12 cellular contexts compared by ENCODE assay signal in genomic region chr1:160781129-160781808, GRCh38. TPM values are rescaled to one million over a fixed set of nuclear protein-coding genes. Genes with fewer than 3 reads are reported as not detected.
DNase-seq lines count a peak whose midpoint lies in the region; ATAC-seq, FAIRE-seq and TF ChIP-seq lines count a peak whose summit lies in the region.
"Had no signal": no experiment of that assay in that cellular context is flagged by ENCODE, and none has a peak within 500 bp of the region (broad histone marks: within the 10 kb centered on the region; RNA-seq: fewer than 3 reads in every experiment).

No MANE protein-coding gene starts in this region.

- TF ChIP-seq RAD21 in GM12878 (IDR thresholded peaks at IDR 0.05; ENCODE audit: insufficient read depth, low read depth, low read length): no peak

- FAIRE-seq in GM12878 (lab: Jason Lieb, UNC): no peak
- FAIRE-seq: astrocyte had no signal

- no peak for TF ChIP-seq CTCF in GM12878 (IDR thresholded peaks at IDR 0.05 in 2 of 3, conservative IDR thresholded peaks at IDR 0.05 in 1 of 3; ENCODE audit: control insufficient read depth in 2 of 3, extremely low read depth in 1 of 3, insufficient read depth in 1 of 3, low read depth in 3 of 3, low read length in 3 of 3)

- H3K27me3 ChIP-seq in BLaER1 treated with 17β-estradiol and CSF1 and Interleukin-3, amounts not matched to agents 10 nM and 100 nM: no peaks in the 10 kb centered on the region
- H3K27me3 ChIP-seq in GM12878 (replicated peaks in 1 of 2; ENCODE audit: control insufficient read depth in 2 of 2, insufficient read depth in 2 of 2, low read length in 1 of 2): no peaks in the 10 kb centered on the region

- H3K27ac Mint-ChIP-seq in IgD-negative memory B cell: peak overlapping the region; percentile 85 to 93 (median 91)

- TF ChIP-seq EP300 in GM12878 (IDR thresholded peaks at IDR 0.05; ENCODE audit: borderline replicate concordance in 1 of 2, control insufficient read depth in 1 of 2, low read depth in 2 of 2, low read length in 2 of 2): no peak

- H3K9ac ChIP-seq in BLaER1 treated with 17β-estradiol and CSF1 and Interleukin-3, amounts not matched to agents 10 nM and 100 nM: peak overlapping the region in 5 of 11 experiments; percentile 20 to 51 (median 39); a peak in 6 of 22 replicates
- H3K9ac ChIP-seq in GM12878 (ENCODE audit: control insufficient read depth, insufficient read depth, low read length): no peak overlapping the region

- no peaks in the 10 kb centered on the region for H4K20me1 ChIP-seq in BLaER1 treated with 17β-estradiol and CSF1 and Interleukin-3, amounts not matched to agents 10 nM and 100 nM
- no peaks in the 10 kb centered on the region for H4K20me1 ChIP-seq in GM12878 (ENCODE audit: control insufficient read depth, insufficient read depth)

- TF ChIP-seq POLR2A in GM12878 (IDR thresholded peaks at IDR 0.05; ENCODE audit: low read depth, low read length): no peak

- no peak overlapping the region for H3K4me3 ChIP-seq in BLaER1 treated with 17β-estradiol and CSF1 and Interleukin-3, amounts not matched to agents 10 nM and 100 nM
- no peak overlapping the region for H3K4me3 ChIP-seq in GM12878

- in situ Hi-C loops in GM12878 (cut with MboI): no loop called here

- H3K36me3 Mint-ChIP-seq in IgD-negative memory B cell: no peaks in the 10 kb centered on the region
- H3K36me3 Mint-ChIP-seq: immature natural killer cell had no signal

- peak overlapping the region in 1 of 4 donors; percentile 75 for H3K4me3 Mint-ChIP-seq in IgD-negative memory B cell

- RAD21 ChIA-PET in GM12878 (lab: Charles Lee; ENCODE audit: unreplicated experiment): interaction anchor here (0.7 to 10.8 kb wide), 26 partner anchors 8 to 316 kb away, joined by 3 to 193 read pairs (median 6); partner anchors contain the start of genes CD244, ITLN2, LY9 and SLAMF7

- no peak overlapping the region for H2AFZ ChIP-seq in GM12878 (ENCODE audit: control insufficient read depth, low read depth, low read length)

- 94% methylated on average over 8 of the region's 8 CpGs for WGBS in GM12878 (ENCODE audit: insufficient coverage, insufficient replicate concordance, low lambda C conversion rate, missing lambda C conversion rate)

- no peaks in the 10 kb centered on the region for H3K79me2 ChIP-seq in GM12878 (ENCODE audit: control insufficient read depth, insufficient read depth, low read length)

- CTCF ChIA-PET in GM12878 (lab: Yijun Ruan, JAX): interaction anchor here (0.6 to 10.9 kb wide), 43 partner anchors 8 to 316 kb away, joined by 3 to 247 read pairs (median 5); partner anchors contain the start of genes CD244, ITLN2, LY9 and SLAMF1

- H3K4me1 ChIP-seq in BLaER1 treated with 17β-estradiol and CSF1 and Interleukin-3, amounts not matched to agents 10 nM and 100 nM: peaks cover 25 to 53% (median 43%) of the 10 kb centered on the region in 10 experiments
- peaks cover 27% of the 10 kb centered on the region for H3K4me1 ChIP-seq in GM12878 (ENCODE audit: control insufficient read depth, insufficient read depth, low read length)

- no peaks in the 10 kb centered on the region for H3K36me3 ChIP-seq in BLaER1 treated with 17β-estradiol and CSF1 and Interleukin-3, amounts not matched to agents 10 nM and 100 nM
- H3K36me3 ChIP-seq in GM12878 (ENCODE audit: control insufficient read depth in 2 of 2, insufficient read depth in 2 of 2, low read length in 1 of 2): no peaks in the 10 kb centered on the region

- peaks cover 24 to 41% (median 41%) of the 10 kb centered on the region in 3 donors for H3K4me1 Mint-ChIP-seq in IgD-negative memory B cell
- H3K4me1 Mint-ChIP-seq: immature natural killer cell had no signal

- DNase-seq in GM12878 (ENCODE audit: low read depth, low spot score) (no peak), mucosa of gallbladder (ENCODE audit: low spot score) (peak; percentile 80), NCI-H1092 (lab: John Stamatoyannopoulos, UW) (no peak), NCI-H2107 treated with DMSO at 0.1 percent for 48 hours (lab: John Stamatoyannopoulos, UW; ENCODE audit: unreplicated experiment) (no peak)
- DNase-seq: immature natural killer cell, NCI-H226 had no signal

- ATAC-seq in GM12878: no peak; the same call in 2 of the 3 replicates
- no peak for ATAC-seq in GM18868 (IDR thresholded peaks at IDR 0.05; ENCODE audit: unreplicated experiment)
- ATAC-seq in GM18517 (IDR thresholded peaks at IDR 0.05; ENCODE audit: unreplicated experiment): no peak

- peak overlapping the region in 9 of 11 experiments; percentile 10 to 75 (median 62); a peak in 15 of 22 replicates for H3K27ac ChIP-seq in BLaER1 treated with 17β-estradiol and CSF1 and Interleukin-3, amounts not matched to agents 10 nM and 100 nM
- H3K27ac ChIP-seq in GM12878 (ENCODE audit: control insufficient read depth, insufficient read depth): peak overlapping the region; percentile 67

- peak overlapping the region; percentile 15 to 66 (median 51) for H3K4me2 ChIP-seq in BLaER1 treated with 17β-estradiol and CSF1 and Interleukin-3, amounts not matched to agents 10 nM and 100 nM
- H3K4me2 ChIP-seq in GM12878 (ENCODE audit: control insufficient read depth, insufficient read depth): no peak overlapping the region; the same call in 1 of the 2 replicates

- SMC1A ChIA-PET in GM12878 (lab: Charles Lee; ENCODE audit: uncharacterized antibody, unreplicated experiment): interaction anchor here (0.6 to 10.8 kb wide), 26 partner anchors 10 to 192 kb away, joined by 3 to 143 read pairs (median 4); partner anchors contain the start of genes CD244, CD48, ITLN2 and LY9

- no TSS peak for BruUV-seq in GM12878 (replicated peaks; lab: Mats Ljungman, UMichigan)

- intact Hi-C loops in GM12878 (cut with micrococcal nuclease; ENCODE audit: unreplicated experiment): loop anchor here (1.0 kb wide), 1 partner anchor 49 kb away; no protein-coding TSS in a partner anchor

- no peaks in the 10 kb centered on the region for H3K9me3 ChIP-seq in BLaER1 treated with 17β-estradiol and CSF1 and Interleukin-3, amounts not matched to agents 10 nM and 100 nM (replicated peaks in 1 of 11)
- no peaks in the 10 kb centered on the region for H3K9me3 ChIP-seq in GM12878 (replicated peaks; ENCODE audit: control insufficient read depth, insufficient read depth, low read length)

- no peaks in the 10 kb centered on the region for H3K27me3 Mint-ChIP-seq in IgD-negative memory B cell

- no peaks in the 10 kb centered on the region for H3K9me3 Mint-ChIP-seq in IgD-negative memory B cell
- H3K9me3 Mint-ChIP-seq: immature natural killer cell had no signal

- POLR2A ChIA-PET in GM12878 (lab: Charles Lee): interaction anchor here (0.7 to 2.7 kb wide), 17 partner anchors 9 to 357 kb away, joined by 3 to 20 read pairs (median 4); partner anchors contain the start of genes CD244, LY9 and SLAMF1

TF ChIP-seq in GM12878, 131 proteins besides CTCF, POLR2A, EP300 and RAD21 (continues in another document):
- TF ChIP-seq SIN3A (IDR thresholded peaks at IDR 0.05; ENCODE audit: low read depth, low read length) (no peak), HCFC1 (IDR thresholded peaks at IDR 0.05; ENCODE audit: low read length) (no peak), GABPA (IDR thresholded peaks at IDR 0.05; ENCODE audit: low read depth) (no peak), IRF4 (IDR thresholded peaks at IDR 0.05; ENCODE audit: low read depth, low read length) (no peak), LARP7 (IDR thresholded peaks at IDR 0.05) (peak; percentile 31; the same call in 1 of the 2 replicates), ZSCAN29 (IDR thresholded peaks at IDR 0.05) (no peak), CEBPB (IDR thresholded peaks at IDR 0.05; ENCODE audit: borderline replicate concordance in 1 of 2, low read depth in 2 of 2, low read length in 2 of 2) (no peak), KAT2A (conservative IDR thresholded peaks at IDR 0.05; ENCODE audit: control insufficient read depth, low read depth, low read length) (no peak), DPF2 (IDR thresholded peaks at IDR 0.05) (peak; percentile 14; the same call in 1 of the 2 replicates), IKZF1 (conservative IDR thresholded peaks at IDR 0.05) (no peak)

RNA-seq across cellular contexts. Expression of gene LY9, which starts 14.7 kb away (rescaled TPM):
- polyA plus RNA-seq in IgD-negative memory B cell (158 TPM), GM12878 (2011; rRNA removed) (11.7 and 13.3 TPM in 2 replicates), GM12878 (2014; fragmentation: Illumina TruSeq; extraction: Trizol) (9.8 and 11.7 TPM in 2 replicates), GM12878 (2014; fragmentation: Nextera tagmentation; extraction: Ambion mirVana) (1 to 10 TPM; 2.7 to 2.8 TPM), GM12878 (2014; rRNA removed) (11.4 and 11.6 TPM in 2 replicates), GM12878 (2016; fragmentation: Nextera tagmentation; extraction: Ambion mirVana) (1 to 10 TPM; 7.4 to 9.1 TPM)
- 51.7 and 54.8 TPM in 2 replicates for total RNA-seq in GM12878 (2013; cell fraction: nucleolus; rRNA removed)
- total RNA-seq in GM12878 (2014; rRNA removed) (10.7 and 12.5 TPM in 2 replicates), GM12878 (2014; rRNA removed; fragmentation: Illumina TruSeq; extraction: Trizol) (6.6 and 8.0 TPM in 2 replicates), GM12878 (2021) (8.9 and 11.0 TPM in 2 replicates), mucosa of gallbladder (3.9 TPM)
- polyA plus RNA-seq in GM12878 (2011; ENCODE audit: low read depth): 15.9 TPM
- polyA plus RNA-seq in GM12878 (2011; cell fraction: cytosol; rRNA removed): 12.8 and 14.6 TPM in 2 replicates
- polyA plus RNA-seq in GM12878 (2011; cell fraction: nucleus; rRNA removed): 11.6 and 16.1 TPM in 2 replicates
- polyA plus RNA-seq in GM12878 (2012): 16.7 and 24.0 TPM in 2 replicates
- polyA minus RNA-seq in GM12878 (2011; rRNA and poly(A)+ RNA removed): 13.6 and 16.5 TPM in 2 replicates
- polyA minus RNA-seq in GM12878 (2011; cell fraction: cytosol; rRNA and poly(A)+ RNA removed): 3.5 TPM in 2 replicates
- 10.8 and 12.2 TPM in 2 replicates for polyA minus RNA-seq in GM12878 (2011; cell fraction: nucleus; rRNA and poly(A)+ RNA removed)
- total RNA-seq: astrocyte, epithelial cell of proximal tubule had no signal

RNA-seq across cellular contexts. Expression of gene SLAMF7, which starts 42.2 kb away (rescaled TPM):
- polyA plus RNA-seq in IgD-negative memory B cell (26.8 TPM), GM12878 (2011; rRNA removed) (275 and 284 TPM in 2 replicates), GM12878 (2014; fragmentation: Illumina TruSeq; extraction: Trizol) (182 and 208 TPM in 2 replicates), GM12878 (2014; fragmentation: Nextera tagmentation; extraction: Ambion mirVana) (10 to 100 TPM; 66.6 to 83.4 TPM), GM12878 (2014; rRNA removed) (118 and 125 TPM in 2 replicates), GM12878 (2016; fragmentation: Nextera tagmentation; extraction: Ambion mirVana) (100 to 1,000 TPM; 102 to 114 TPM)
- total RNA-seq in GM12878 (2013; cell fraction: nucleolus; rRNA removed): 340 and 341 TPM in 2 replicates
- total RNA-seq in GM12878 (2014; rRNA removed) (74.4 and 76.2 TPM in 2 replicates), GM12878 (2014; rRNA removed; fragmentation: Illumina TruSeq; extraction: Trizol) (81.5 and 88.1 TPM in 2 replicates), GM12878 (2021) (124 and 133 TPM in 2 replicates), mucosa of gallbladder (2.7 TPM)
- 147 TPM for polyA plus RNA-seq in GM12878 (2011; ENCODE audit: low read depth)
- 168 and 176 TPM in 2 replicates for polyA plus RNA-seq in GM12878 (2011; cell fraction: cytosol; rRNA removed)
- 116 and 168 TPM in 2 replicates for polyA plus RNA-seq in GM12878 (2011; cell fraction: nucleus; rRNA removed)
- 182 and 235 TPM in 2 replicates for polyA plus RNA-seq in GM12878 (2012)
- 184 and 200 TPM in 2 replicates for polyA minus RNA-seq in GM12878 (2011; rRNA and poly(A)+ RNA removed)
- 46.2 and 51.3 TPM in 2 replicates for polyA minus RNA-seq in GM12878 (2011; cell fraction: cytosol; rRNA and poly(A)+ RNA removed)
- polyA minus RNA-seq in GM12878 (2011; cell fraction: nucleus; rRNA and poly(A)+ RNA removed): 108 and 125 TPM in 2 replicates

Comparison
In these comparisons a context has a peak if more than half of its experiments do, and no peak if none do; other contexts are left out.
1. RNA of gene SLAMF7, which starts 42.2 kb away (total RNA-seq): 74.4 to 341 TPM in GM12878; 2.7 TPM in mucosa of gallbladder (single experiment); every median in the first group is over 10 times any median in the second.